1 cellular context compared by ENCODE assay signal in the genomic region with DNA sequence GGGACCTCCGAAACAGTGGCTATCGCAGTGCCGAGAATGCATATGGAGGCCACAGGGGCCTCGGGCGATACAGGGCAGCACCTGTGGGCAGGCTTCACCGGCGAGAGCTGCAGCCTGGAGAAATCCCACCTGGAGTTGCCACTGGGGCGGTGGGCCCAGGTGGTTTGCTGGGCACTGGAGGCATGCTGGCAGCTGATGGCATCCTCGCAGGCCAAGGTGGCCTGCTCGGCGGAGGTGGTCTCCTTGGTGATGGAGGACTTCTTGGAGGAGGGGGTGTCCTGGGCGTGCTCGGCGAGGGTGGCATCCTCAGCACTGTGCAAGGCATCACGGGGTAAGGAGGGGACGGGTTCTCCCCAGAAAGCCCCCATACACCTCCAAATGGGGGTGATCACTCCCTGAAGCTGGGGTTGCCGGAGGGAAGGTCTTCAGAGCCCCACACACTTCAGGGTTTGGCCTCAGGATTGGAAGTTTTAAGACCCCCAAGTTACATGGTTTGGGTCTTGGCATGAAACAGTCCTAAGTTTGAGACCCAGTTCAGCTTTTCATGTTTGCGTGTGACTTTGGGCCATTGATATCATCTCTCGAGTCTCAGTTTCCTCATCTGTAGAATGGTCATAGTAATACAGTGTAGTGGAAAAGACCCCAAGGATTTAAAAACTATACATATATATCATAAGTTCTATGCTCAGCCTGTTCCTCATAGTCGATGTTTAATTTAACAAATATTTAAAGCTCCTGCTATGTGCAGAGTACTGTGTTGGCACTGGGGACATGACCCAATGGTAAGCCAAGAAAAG.
TF ChIP-seq lines count a peak whose summit lies in the region.

No MANE protein-coding gene starts in this region.

TF ChIP-seq in HepG2, 621 proteins besides CTCF, POLR2A, EP300 and RAD21:
- peak; percentile 20; the same call in 1 of the 2 replicates for TF ChIP-seq ZNF768 (CRISPR knock-in tag; IDR thresholded peaks at IDR 0.05)
- TF ChIP-seq, protein P1, sequence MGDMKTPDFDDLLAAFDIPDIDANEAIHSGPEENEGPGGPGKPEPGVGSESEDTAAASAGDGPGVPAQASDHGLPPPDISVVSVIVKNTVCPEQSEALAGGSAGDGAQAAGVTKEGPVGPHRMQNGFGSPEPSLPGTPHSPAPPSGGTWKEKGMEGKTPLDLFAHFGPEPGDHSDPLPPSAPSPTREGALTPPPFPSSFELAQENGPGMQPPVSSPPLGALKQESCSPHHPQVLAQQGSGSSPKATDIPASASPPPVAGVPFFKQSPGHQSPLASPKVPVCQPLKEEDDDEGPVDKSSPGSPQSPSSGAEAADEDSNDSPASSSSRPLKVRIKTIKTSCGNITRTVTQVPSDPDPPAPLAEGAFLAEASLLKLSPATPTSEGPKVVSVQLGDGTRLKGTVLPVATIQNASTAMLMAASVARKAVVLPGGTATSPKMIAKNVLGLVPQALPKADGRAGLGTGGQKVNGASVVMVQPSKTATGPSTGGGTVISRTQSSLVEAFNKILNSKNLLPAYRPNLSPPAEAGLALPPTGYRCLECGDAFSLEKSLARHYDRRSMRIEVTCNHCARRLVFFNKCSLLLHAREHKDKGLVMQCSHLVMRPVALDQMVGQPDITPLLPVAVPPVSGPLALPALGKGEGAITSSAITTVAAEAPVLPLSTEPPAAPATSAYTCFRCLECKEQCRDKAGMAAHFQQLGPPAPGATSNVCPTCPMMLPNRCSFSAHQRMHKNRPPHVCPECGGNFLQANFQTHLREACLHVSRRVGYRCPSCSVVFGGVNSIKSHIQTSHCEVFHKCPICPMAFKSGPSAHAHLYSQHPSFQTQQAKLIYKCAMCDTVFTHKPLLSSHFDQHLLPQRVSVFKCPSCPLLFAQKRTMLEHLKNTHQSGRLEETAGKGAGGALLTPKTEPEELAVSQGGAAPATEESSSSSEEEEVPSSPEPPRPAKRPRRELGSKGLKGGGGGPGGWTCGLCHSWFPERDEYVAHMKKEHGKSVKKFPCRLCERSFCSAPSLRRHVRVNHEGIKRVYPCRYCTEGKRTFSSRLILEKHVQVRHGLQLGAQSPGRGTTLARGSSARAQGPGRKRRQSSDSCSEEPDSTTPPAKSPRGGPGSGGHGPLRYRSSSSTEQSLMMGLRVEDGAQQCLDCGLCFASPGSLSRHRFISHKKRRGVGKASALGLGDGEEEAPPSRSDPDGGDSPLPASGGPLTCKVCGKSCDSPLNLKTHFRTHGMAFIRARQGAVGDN (CRISPR knock-in tag; IDR thresholded peaks at IDR 0.05) = 0 out of 2 replicates have a peak, but pooled peaks have one; percentile 17
- TF ChIP-seq ZNF629 (CRISPR knock-in tag; conservative IDR thresholded peaks at IDR 0.05) = peak; percentile 64; the same call in 1 of the 2 replicates
- no peak for TF ChIP-seq ZNF234 (CRISPR knock-in tag; conservative IDR thresholded peaks at IDR 0.05)
